Comparison of ENCODE assay signal across 15 cellular contexts in the genomic region with DNA sequence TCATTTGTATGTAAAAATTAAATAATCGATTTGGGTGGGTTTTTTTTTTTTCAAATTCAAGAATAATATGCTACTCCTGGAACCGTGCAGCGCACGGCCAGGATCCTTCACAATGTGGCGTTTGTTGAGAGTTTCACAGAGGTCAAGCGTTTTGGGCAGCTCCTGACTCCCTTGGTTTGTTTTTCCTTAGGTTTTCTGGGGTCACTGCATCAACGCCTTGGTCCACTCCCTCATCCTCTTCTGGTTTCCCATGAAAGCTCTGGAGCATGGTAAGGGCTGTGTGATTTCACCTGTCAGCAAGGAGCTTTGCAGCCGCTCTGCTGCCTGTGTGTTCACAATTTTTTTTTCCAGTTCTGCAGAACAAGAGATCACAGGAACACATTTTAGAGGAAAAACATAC.
DNase-seq lines count a peak whose midpoint lies in the region; TF ChIP-seq lines count a peak whose summit lies in the region.
"Had no signal": no experiment of that assay in that cellular context is flagged by ENCODE, and none has a peak within 500 bp of the region (broad histone marks: within the 10 kb centered on the region; RNA-seq: fewer than 3 reads in every experiment).

No MANE protein-coding gene starts in this region.

- H3K4me1 ChIP-seq in mammary epithelial cell (ENCODE audit: insufficient read depth, low read length) = peaks cover 29% of the 10 kb centered on the region
- peaks cover 9% of the 10 kb centered on the region for H3K4me1 ChIP-seq in neural progenitor cell
- H3K4me1 ChIP-seq: A549, Caco-2 had no signal

- intact Hi-C loops in mammary epithelial cell (cut with micrococcal nuclease) = no loop called here
- intact Hi-C loops in MCF 10A (cut with micrococcal nuclease) = no loop called here

- no peak overlapping the region for H3K4me3 ChIP-seq in mammary epithelial cell (replicated peaks in 1 of 3; ENCODE audit: insufficient read depth in 1 of 3, low read depth in 2 of 3, low read length in 3 of 3)
- H3K4me3 ChIP-seq in neural progenitor cell = no peak overlapping the region
- H3K4me3 ChIP-seq: A549, GM23338 had no signal

- BruUV-seq in mammary epithelial cell (replicated peaks; lab: Mats Ljungman, UMichigan) (no TSS peak), MCF 10A (replicated peaks; lab: Mats Ljungman, UMichigan) (no TSS peak)

- no peaks in the 10 kb centered on the region for H3K79me2 ChIP-seq in mammary epithelial cell (ENCODE audit: insufficient read depth, low read length)
- H3K79me2 ChIP-seq in neural progenitor cell (ENCODE audit: low read depth) = no peaks in the 10 kb centered on the region

- no peaks in the 10 kb centered on the region for H3K36me3 Mint-ChIP-seq in MCF 10A (ENCODE audit: insufficient read depth, unreplicated experiment)
- no peaks in the 10 kb centered on the region for H3K36me3 Mint-ChIP-seq in neural progenitor cell

- H3K27me3 Mint-ChIP-seq in MCF 10A (ENCODE audit: insufficient read depth, unreplicated experiment) = no peaks in the 10 kb centered on the region
- H3K27me3 Mint-ChIP-seq in neural progenitor cell (ENCODE audit: insufficient read depth, low read depth) = peaks cover 5% of the 10 kb centered on the region
- H3K27me3 Mint-ChIP-seq: CD4-positive, alpha-beta T cell had no signal

- H3K4me1 Mint-ChIP-seq in MCF 10A (ENCODE audit: insufficient read depth, unreplicated experiment) = peaks cover 22% of the 10 kb centered on the region
- peaks cover 11% of the 10 kb centered on the region for H3K4me1 Mint-ChIP-seq in neural progenitor cell

- WGBS in mammary epithelial cell (ENCODE audit: low coverage, missing lambda C conversion rate) = 96% methylated on average over 8 of the region's 8 CpGs

- H3K9ac ChIP-seq in mammary epithelial cell (ENCODE audit: insufficient read depth, low read length) = no peak overlapping the region
- no peak overlapping the region for H3K9ac ChIP-seq in neural progenitor cell

- H4K20me1 ChIP-seq in mammary epithelial cell (ENCODE audit: insufficient read depth, low read length) (no peaks in the 10 kb centered on the region), neural progenitor cell (ENCODE audit: low read depth) (no peaks in the 10 kb centered on the region)

- dilution Hi-C loops in mammary epithelial cell (cut with HindIII; ENCODE audit: low sequenced_read_pairs) = no loop called here

- no peak overlapping the region for H3K4me3 Mint-ChIP-seq in MCF 10A (ENCODE audit: unreplicated experiment)
- H3K4me3 Mint-ChIP-seq in neural progenitor cell = no peak overlapping the region
- H3K4me3 Mint-ChIP-seq: CD4-positive, alpha-beta T cell; GM23338 had no signal

- DNase-seq in mammary epithelial cell = no peak
- DNase-seq in MCF 10A (ENCODE audit: unreplicated experiment) = no peak
- DNase-seq in left kidney (ENCODE audit: low read depth, low spot score) = peak; percentile 86
- DNase-seq in neural progenitor cell (ENCODE audit: low spot score) = no peak
- no peak for DNase-seq in middle frontal gyrus (ENCODE audit: extremely low spot score, low spot score)
- no peak for DNase-seq in NCI-H187 treated with DMSO at 0.1 percent for 48 hours (lab: John Stamatoyannopoulos, UW)
- no peak for DNase-seq in HEK293T (ENCODE audit: extremely low spot score)
- DNase-seq: AML-193; Caco-2; CD4-positive, alpha-beta T cell; H7 had no signal

- H3K27me3 ChIP-seq in mammary epithelial cell (ENCODE audit: insufficient read depth, low read length) = no peaks in the 10 kb centered on the region
- H3K27me3 ChIP-seq in neural progenitor cell = no peaks in the 10 kb centered on the region

- in situ Hi-C loops in mammary epithelial cell (cut with MboI; ENCODE audit: low sequenced_read_pairs in 2 of 2) = no loop called here

- POLR2A ChIA-PET in MCF 10A (lab: Yijun Ruan, JAX) (interaction anchor here (0.9 kb wide), 1 partner anchor 21 kb away, joined by 3 read pairs; no protein-coding TSS in a partner anchor), HEK293T (lab: Yijun Ruan, JAX) (no interaction called here)

- H3F3A ChIP-seq in neural progenitor cell (ENCODE audit: low read depth) = no peaks in the 10 kb centered on the region

- H3K36me3 ChIP-seq in mammary epithelial cell (ENCODE audit: insufficient read depth, low read length) = no peaks in the 10 kb centered on the region
- H3K36me3 ChIP-seq in neural progenitor cell = no peaks in the 10 kb centered on the region

- H3K9me3 Mint-ChIP-seq in MCF 10A (ENCODE audit: unreplicated experiment) = no peaks in the 10 kb centered on the region
- H3K9me3 Mint-ChIP-seq in neural progenitor cell = peaks cover 2% of the 10 kb centered on the region
- H3K9me3 Mint-ChIP-seq: CD4-positive, alpha-beta T cell had no signal

- H3K27ac ChIP-seq in mammary epithelial cell (ENCODE audit: insufficient read depth, low read depth, low read length) = no peak overlapping the region
- H3K27ac ChIP-seq in neural progenitor cell = no peak overlapping the region
- H3K27ac ChIP-seq: 22Rv1, A549, C4-2B had no signal

- no peak for TF ChIP-seq CTCF in mammary epithelial cell (conservative IDR thresholded peaks at IDR 0.05 in 1 of 2, IDR thresholded peaks at IDR 0.05 in 1 of 2; ENCODE audit: extremely low read depth in 1 of 2, insufficient read depth in 1 of 2, low read depth in 1 of 2, low read length in 2 of 2)
- TF ChIP-seq CTCF in MCF 10A (IDR thresholded peaks at IDR 0.05; ENCODE audit: unreplicated experiment) = no peak
- TF ChIP-seq CTCF in neural progenitor cell (IDR thresholded peaks at IDR 0.05) = no peak

- CTCF ChIA-PET in mammary epithelial cell (lab: Charles Lee; ENCODE audit: low non-redundant PET) = no interaction called here
- CTCF ChIA-PET in MCF 10A (lab: Yijun Ruan, JAX) = no interaction called here
- CTCF ChIA-PET in HEK293T (lab: Yijun Ruan, JAX) = no interaction called here

- no peaks in the 10 kb centered on the region for H3K9me3 ChIP-seq in mammary epithelial cell (replicated peaks; ENCODE audit: insufficient read depth, low read length)
- H3K9me3 ChIP-seq in neural progenitor cell (ENCODE audit: low read depth) = no peaks in the 10 kb centered on the region
- H3K9me3 ChIP-seq: A549, Caco-2 had no signal

- peak overlapping the region; percentile 38 for H2AFZ ChIP-seq in mammary epithelial cell (ENCODE audit: low read depth, low read length)
- peak overlapping the region; percentile 22 for H2AFZ ChIP-seq in neural progenitor cell (replicated peaks)
- H2AFZ ChIP-seq: GM23338 had no signal

- H3K4me2 ChIP-seq in mammary epithelial cell (ENCODE audit: insufficient read depth, low read depth, low read length) = no peak overlapping the region
- H3K4me2 ChIP-seq in neural progenitor cell = no peak overlapping the region
- H3K4me2 ChIP-seq: A549, GM23338 had no signal

- H3K27ac Mint-ChIP-seq in MCF 10A (ENCODE audit: low read depth, unreplicated experiment) (no peak overlapping the region), neural progenitor cell (no peak overlapping the region)
- H3K27ac Mint-ChIP-seq: CD4-positive, alpha-beta T cell; GM23338 had no signal

TF ChIP-seq in HEK293T, 16 proteins besides CTCF, POLR2A, EP300 and RAD21:
- no peak for TF ChIP-seq ELF4 (IDR thresholded peaks at IDR 0.05)
- no peak for TF ChIP-seq L3MBTL2 (conservative IDR thresholded peaks at IDR 0.05)
- no peak for TF ChIP-seq SP1 (IDR thresholded peaks at IDR 0.05)
- no peak for TF ChIP-seq FOXK2 (IDR thresholded peaks at IDR 0.05)
- TF ChIP-seq HDGF (IDR thresholded peaks at IDR 0.05; ENCODE audit: borderline replicate concordance) = no peak
- TF ChIP-seq FOXM1 (IDR thresholded peaks at IDR 0.05; ENCODE audit: borderline replicate concordance) = no peak
- TF ChIP-seq ARNT (IDR thresholded peaks at IDR 0.05) = no peak
- no peak for TF ChIP-seq CTBP1 (IDR thresholded peaks at IDR 0.05; ENCODE audit: borderline replicate concordance)
- TF ChIP-seq ZNF384 (IDR thresholded peaks at IDR 0.05) = no peak
- TF ChIP-seq LEF1 (IDR thresholded peaks at IDR 0.05; ENCODE audit: borderline replicate concordance) = no peak
- no peak for TF ChIP-seq BHLHE40 (IDR thresholded peaks at IDR 0.05; ENCODE audit: borderline replicate concordance)
- no peak for TF ChIP-seq SUZ12 (IDR thresholded peaks at IDR 0.05)
- TF ChIP-seq FOXA1 (IDR thresholded peaks at IDR 0.05) = no peak
- no peak for TF ChIP-seq TARDBP (IDR thresholded peaks at IDR 0.05)
- TF ChIP-seq, protein P1, sequence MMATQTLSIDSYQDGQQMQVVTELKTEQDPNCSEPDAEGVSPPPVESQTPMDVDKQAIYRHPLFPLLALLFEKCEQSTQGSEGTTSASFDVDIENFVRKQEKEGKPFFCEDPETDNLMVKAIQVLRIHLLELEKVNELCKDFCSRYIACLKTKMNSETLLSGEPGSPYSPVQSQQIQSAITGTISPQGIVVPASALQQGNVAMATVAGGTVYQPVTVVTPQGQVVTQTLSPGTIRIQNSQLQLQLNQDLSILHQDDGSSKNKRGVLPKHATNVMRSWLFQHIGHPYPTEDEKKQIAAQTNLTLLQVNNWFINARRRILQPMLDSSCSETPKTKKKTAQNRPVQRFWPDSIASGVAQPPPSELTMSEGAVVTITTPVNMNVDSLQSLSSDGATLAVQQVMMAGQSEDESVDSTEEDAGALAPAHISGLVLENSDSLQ (IDR thresholded peaks at IDR 0.05) = no peak
- no peak for TF ChIP-seq NFRKB (IDR thresholded peaks at IDR 0.05)
